Comparison of ENCODE assay signal across 8 cellular contexts in the genomic region with DNA sequence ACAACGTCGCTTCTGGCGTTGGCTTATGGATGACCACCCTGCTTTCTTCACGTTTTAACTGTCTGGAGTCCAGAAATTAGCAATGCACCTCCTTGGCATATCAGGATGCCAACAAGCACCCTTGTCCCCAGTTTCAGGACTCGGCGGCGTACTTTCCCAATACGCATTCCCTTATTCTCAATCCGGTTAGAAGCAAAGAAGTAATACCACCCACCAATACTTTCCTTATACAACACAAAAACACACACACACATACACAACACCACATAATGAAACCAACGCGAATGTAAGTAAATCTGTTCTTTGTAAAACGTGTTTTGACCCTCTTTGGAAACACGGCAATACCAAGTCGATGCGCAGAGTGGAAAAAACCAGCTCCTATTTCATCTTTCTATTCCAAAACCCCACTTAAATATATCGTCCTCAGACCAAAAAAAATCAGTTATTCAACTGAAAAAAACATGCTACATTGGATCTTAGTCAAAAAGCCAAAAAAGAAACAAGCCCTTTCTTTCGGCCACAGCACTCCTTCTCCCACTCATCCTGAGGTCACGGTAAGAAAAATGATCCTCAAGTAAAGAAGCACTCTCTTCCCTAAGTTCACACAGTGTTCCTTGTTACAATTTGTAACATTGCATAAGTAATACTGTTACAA. TPM values are rescaled to one million over a fixed set of nuclear protein-coding genes. Genes with fewer than 3 reads are reported as not detected.
DNase-seq lines count a peak whose midpoint lies in the region; ATAC-seq, FAIRE-seq and TF ChIP-seq lines count a peak whose summit lies in the region.

No MANE protein-coding gene starts in this region.

- peak overlapping the region; percentile 93 for H3K9ac ChIP-seq in astrocyte (ENCODE audit: low read length)
- peak overlapping the region; percentile 85 for H3K9ac ChIP-seq in skeletal muscle satellite cell (ENCODE audit: low read depth, low read length)

- TF ChIP-seq CTCF in Peyer's patch (IDR thresholded peaks at IDR 0.05) (no peak), astrocyte (IDR thresholded peaks at IDR 0.05; ENCODE audit: insufficient read depth, low read depth, low read length) (no peak)

- H3K9me3 Mint-ChIP-seq in astrocyte (ENCODE audit: unreplicated experiment), result peaks cover 2% of the 10 kb centered on the region

- no peaks in the 10 kb centered on the region for H3K27me3 Mint-ChIP-seq in astrocyte (ENCODE audit: low read depth, unreplicated experiment)

- H3K4me3 Mint-ChIP-seq in astrocyte (ENCODE audit: unreplicated experiment), result peak overlapping the region; percentile 75

- H3K4me1 Mint-ChIP-seq in astrocyte (ENCODE audit: low read depth, unreplicated experiment), result peaks cover 9% of the 10 kb centered on the region

- no peaks in the 10 kb centered on the region for H3K9me3 ChIP-seq in Peyer's patch
- H3K9me3 ChIP-seq in astrocyte (ENCODE audit: insufficient read depth, low read depth, low read length), result no peaks in the 10 kb centered on the region
- no peaks in the 10 kb centered on the region for H3K9me3 ChIP-seq in skeletal muscle satellite cell (replicated peaks; ENCODE audit: low read length)

- H3K27ac ChIP-seq in Peyer's patch (peak overlapping the region; percentile 98 to 100 (median 99)), astrocyte (ENCODE audit: low read depth, low read length) (peak overlapping the region; percentile 99)

- H3K36me3 ChIP-seq in Peyer's patch (no peaks in the 10 kb centered on the region), astrocyte (ENCODE audit: insufficient read depth, low read length) (no peaks in the 10 kb centered on the region), skeletal muscle satellite cell (ENCODE audit: insufficient read depth, low read length) (no peaks in the 10 kb centered on the region)

- no peaks in the 10 kb centered on the region for H4K20me1 ChIP-seq in astrocyte (ENCODE audit: insufficient read depth, low read length)

- ATAC-seq in GM21576 (IDR thresholded peaks at IDR 0.05; ENCODE audit: unreplicated experiment) (peak; percentile 31), HG02852 (IDR thresholded peaks at IDR 0.05; ENCODE audit: unreplicated experiment) (no peak)

- DNase-seq in EH (ENCODE audit: low read depth), result peak; percentile 92
- DNase-seq in KG1 (lab: John Stamatoyannopoulos, UW), result peak; percentile 90
- DNase-seq in Peyer's patch, result no peak
- DNase-seq in astrocyte (ENCODE audit: low read depth), result peak; percentile 94
- DNase-seq in hepatic stellate cell (ENCODE audit: low spot score), result peak; percentile 80

- no peaks in the 10 kb centered on the region for H3K27me3 ChIP-seq in Peyer's patch
- H3K27me3 ChIP-seq in astrocyte (ENCODE audit: insufficient read depth, low read length), result no peaks in the 10 kb centered on the region
- H3K27me3 ChIP-seq in skeletal muscle satellite cell (ENCODE audit: control insufficient read depth, insufficient read depth, low read length), result no peaks in the 10 kb centered on the region

- peak overlapping the region; percentile 49 to 71 (median 61) for H3K4me3 ChIP-seq in Peyer's patch
- peak overlapping the region; percentile 44 for H3K4me3 ChIP-seq in astrocyte (ENCODE audit: insufficient read depth, low read depth, low read length)
- peak overlapping the region; percentile 57 for H3K4me3 ChIP-seq in skeletal muscle satellite cell (ENCODE audit: low read length)

- H3K36me3 Mint-ChIP-seq in astrocyte (ENCODE audit: low read depth, unreplicated experiment), result peaks cover 3% of the 10 kb centered on the region

- FAIRE-seq in astrocyte (lab: Jason Lieb, UNC), result peak; percentile 72

- TF ChIP-seq POLR2A in Peyer's patch (IDR thresholded peaks at IDR 0.05), result no peak

- H3K4me2 ChIP-seq in astrocyte (ENCODE audit: low read length), result peak overlapping the region; percentile 87
- H3K4me2 ChIP-seq in skeletal muscle satellite cell (ENCODE audit: low read length), result peak overlapping the region; percentile 77

- H3K27ac Mint-ChIP-seq in astrocyte (ENCODE audit: unreplicated experiment), result peak overlapping the region; percentile 100

- H2AFZ ChIP-seq in astrocyte (ENCODE audit: low read depth, low read length), result no peak overlapping the region

- H3K4me1 ChIP-seq in Peyer's patch, result peaks cover 0 to 18% (median 12%) of the 10 kb centered on the region in 4 donors
- H3K4me1 ChIP-seq in astrocyte (ENCODE audit: insufficient read depth, low read length), result peaks cover 21% of the 10 kb centered on the region
- peaks cover 25% of the 10 kb centered on the region for H3K4me1 ChIP-seq in skeletal muscle satellite cell (ENCODE audit: control insufficient read depth, insufficient read depth, low read length)

- peaks cover 7% of the 10 kb centered on the region for H3K79me2 ChIP-seq in astrocyte (ENCODE audit: insufficient read depth, low read length)

RNA-seq across cellular contexts. Expression of a gene that starts 31.1 kb away (rescaled TPM):
- total RNA-seq in Peyer's patch (1 to 10 TPM in 1 of 4 donors, under 1 TPM in 1, not detected in 2; 0.70 to 2.3 TPM), astrocyte (19.7 and 26.3 TPM in 2 replicates)
- 26.4 and 27.7 TPM in 2 replicates for total RNA-seq in skeletal muscle satellite cell (2012; rRNA removed)

Comparison
In these comparisons a context has a peak if more than half of its experiments do, and no peak if none do; other contexts are left out.
1. DNase-seq: peak in EH (single experiment), KG1 (single experiment), astrocyte (single experiment) and hepatic stellate cell (single experiment); none in Peyer's patch (0 of 3).
2. Peak in every context shown above with its lines, with median percentiles within 50 percentile points of each other: H3K4me3 ChIP-seq.